ENCODE assay signal across 8 cellular contexts in the genomic region with DNA sequence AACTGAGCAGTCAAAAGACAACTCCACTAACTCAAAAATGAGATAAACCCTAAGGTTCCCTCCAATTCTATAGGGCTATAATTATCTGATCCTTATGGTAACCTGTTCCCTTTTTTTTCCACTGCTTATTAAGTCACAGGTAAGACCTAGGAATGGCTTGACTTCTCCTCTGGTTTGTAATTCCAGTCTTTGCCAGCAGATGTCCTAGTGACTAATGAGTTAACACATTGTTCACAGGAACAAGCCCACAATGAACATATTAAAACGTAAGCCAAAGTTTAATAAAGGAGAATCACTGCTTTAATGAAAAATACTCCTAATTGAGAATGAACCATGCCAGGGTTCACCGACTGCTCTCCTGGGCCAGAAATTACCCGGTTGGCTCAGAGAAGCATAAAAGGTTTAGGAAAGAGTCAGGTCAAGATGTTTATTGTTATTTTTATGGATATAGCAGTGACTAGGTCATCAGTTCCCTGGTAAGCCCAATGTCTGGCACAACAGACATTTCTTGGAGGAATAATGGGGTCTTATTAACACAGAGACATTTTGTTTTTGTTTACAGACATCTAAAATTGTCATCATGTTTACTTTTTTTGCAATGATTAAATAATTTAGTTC.
DNase-seq lines count a peak whose midpoint lies in the region; ATAC-seq and TF ChIP-seq lines count a peak whose summit lies in the region.

No MANE protein-coding gene starts in this region.

- in situ Hi-C loops in GM23248 (cut with MboI): loop anchor here (25.0 kb wide), 1 partner anchor 198 kb away; no protein-coding TSS in a partner anchor

- H3K36me3 ChIP-seq in GM23248 (ENCODE audit: low read depth) (no peaks in the 10 kb centered on the region), left lung (peaks cover 0 to 5% of the 10 kb centered on the region in 2 donors), thyroid gland (no peaks in the 10 kb centered on the region)

- no peak for TF ChIP-seq POLR2A in thyroid gland (IDR thresholded peaks at IDR 0.05)

- peaks cover 10% of the 10 kb centered on the region; the same call in 1 of the 2 replicates for H3F3A ChIP-seq in GM23248 (ENCODE audit: insufficient read depth)

- WGBS in GM23248 (ENCODE audit: low coverage in 1 of 2, low lambda C conversion rate in 2 of 2, missing lambda C conversion rate in 2 of 2), 2 experiments: 0 to 2% methylated on average over 3 of the region's 3 CpGs
- 7 to 9% methylated on average over 3 of the region's 3 CpGs for WGBS in thyroid gland, 2 donors

- no peaks in the 10 kb centered on the region for H3K9me2 ChIP-seq in GM23248 (ENCODE audit: insufficient read depth)

- no peaks in the 10 kb centered on the region for H4K20me1 ChIP-seq in GM23248 (ENCODE audit: insufficient read depth)

- no peaks in the 10 kb centered on the region for H3K79me2 ChIP-seq in GM23248 (ENCODE audit: insufficient read depth)

- intact Hi-C loops in left lung (cut with DNase I): no loop called here
- intact Hi-C loops in thyroid gland (cut with DNase I): loop anchor here (5.0 to 10.0 kb wide), 3 partner anchors 115 to 298 kb away; partner anchors contain the start of gene ELAPOR2

- peaks cover 8% of the 10 kb centered on the region for H3K4me1 ChIP-seq in GM23248 (ENCODE audit: insufficient read depth)
- H3K4me1 ChIP-seq in left lung: peaks cover 3% of the 10 kb centered on the region in 2 donors
- no peaks in the 10 kb centered on the region for H3K4me1 ChIP-seq in thyroid gland

- ATAC-seq in left lung: peak; percentile 80

- H3K9me3 ChIP-seq in GM23248 (ENCODE audit: low read depth) (no peaks in the 10 kb centered on the region), left lung (no peaks in the 10 kb centered on the region), thyroid gland (no peaks in the 10 kb centered on the region)

- no peak overlapping the region for H3K9ac ChIP-seq in GM23248

- no peak overlapping the region for H3K27ac ChIP-seq in GM23248
- no peak overlapping the region for H3K27ac ChIP-seq in left lung
- no peak overlapping the region for H3K27ac ChIP-seq in thyroid gland

- peak overlapping the region; percentile 37 for H3K4me2 ChIP-seq in GM23248 (ENCODE audit: unreplicated experiment)

- DNase-seq in activated T-cell treated with anti-CD3 and anti-CD28 coated beads for 4 hours (peak; percentile 43), GM23248 (peak; percentile 70), M059J (ENCODE audit: low read depth) (peak; percentile 64), SHP77 (lab: John Stamatoyannopoulos, UW) (peak; percentile 61 to 66), cardiac fibroblast (ENCODE audit: low read depth in 2 of 2) (peak; percentile 82), left lung (no peak), thyroid gland (peak; percentile 21 to 29)
- no peak for DNase-seq in activated T-cell treated with anti-CD3 and anti-CD28 coated beads, Interleukin-2, amount 50 U/mL, for 1 hour

- TF ChIP-seq CTCF in cardiac fibroblast (IDR thresholded peaks at IDR 0.05; ENCODE audit: low read depth, low read length) (peak; percentile 69), left lung (IDR thresholded peaks at IDR 0.05) (peak; percentile 64 to 67), thyroid gland (IDR thresholded peaks at IDR 0.05) (peak; percentile 23 to 87 (median 66))

- H3K4me3 ChIP-seq in GM23248 (no peak overlapping the region), cardiac fibroblast (replicated peaks in 1 of 2; ENCODE audit: low read depth in 2 of 2, low read length in 2 of 2) (no peak overlapping the region), left lung (no peak overlapping the region), thyroid gland (replicated peaks in 1 of 3) (no peak overlapping the region)

- H2AFZ ChIP-seq in GM23248: peak overlapping the region; percentile 47

- H3K27me3 ChIP-seq in GM23248 (replicated peaks; ENCODE audit: insufficient read depth): no peaks in the 10 kb centered on the region
- H3K27me3 ChIP-seq in left lung: no peaks in the 10 kb centered on the region
- no peaks in the 10 kb centered on the region for H3K27me3 ChIP-seq in thyroid gland

Comparison
In these comparisons a context has a peak if more than half of its experiments do, and no peak if none do; other contexts are left out.
1. DNase-seq: peak in activated T-cell treated with anti-CD3 and anti-CD28 coated beads for 4 hours (single experiment), GM23248 (single experiment), M059J (single experiment), SHP77 (2 of 2), cardiac fibroblast (2 of 2) and thyroid gland (2 of 2); none in activated T-cell treated with anti-CD3 and anti-CD28 coated beads, Interleukin-2, amount 50 U/mL, for 1 hour (single experiment) and left lung (0 of 2).
2. Peak in every context shown above with its lines, with median percentiles within 50 percentile points of each other: CTCF ChIP-seq.